In genomic region chr16:49597796-49598195, GRCh38 we compare ENCODE assay signal across 19 cellular contexts.
DNase-seq lines count a peak whose midpoint lies in the region; ATAC-seq and TF ChIP-seq lines count a peak whose summit lies in the region.
"Had no signal": no experiment of that assay in that cellular context is flagged by ENCODE, and none has a peak within 500 bp of the region (broad histone marks: within the 10 kb centered on the region; RNA-seq: fewer than 3 reads in every experiment).

No MANE protein-coding gene starts in this region.

- ATAC-seq in GM19324 (IDR thresholded peaks at IDR 0.05; ENCODE audit: low FRiP score, unreplicated experiment), result no peak
- ATAC-seq: Panc1 had no signal

- H3K4me1 Mint-ChIP-seq in endodermal cell, result peaks cover 24% of the 10 kb centered on the region
- H3K4me1 Mint-ChIP-seq in nephron progenitor cell, result peaks cover 96% of the 10 kb centered on the region

- H3K4me1 ChIP-seq in HUES48 (ENCODE audit: control insufficient read depth, insufficient read depth, low read length), result peaks cover 25% of the 10 kb centered on the region
- H3K4me1 ChIP-seq in endodermal cell (ENCODE audit: control insufficient read depth, insufficient read depth, low read length), result peaks cover 13% of the 10 kb centered on the region
- peaks cover 19% of the 10 kb centered on the region for H3K4me1 ChIP-seq in vagina

- H3K4me3 ChIP-seq in HUES48 (ENCODE audit: low read depth, low read length), result no peak overlapping the region
- H3K4me3 ChIP-seq in endodermal cell (ENCODE audit: low read length), result no peak overlapping the region
- H3K4me3 ChIP-seq in vagina, result no peak overlapping the region

- H3K9me3 Mint-ChIP-seq in endodermal cell (no peaks in the 10 kb centered on the region), nephron progenitor cell (no peaks in the 10 kb centered on the region)
- H3K9me3 Mint-ChIP-seq: CD14-positive monocyte, HFFc6 had no signal

- no peaks in the 10 kb centered on the region for H3K27me3 Mint-ChIP-seq in endodermal cell (ENCODE audit: insufficient read depth)
- peaks cover 5% of the 10 kb centered on the region for H3K27me3 Mint-ChIP-seq in nephron progenitor cell (ENCODE audit: low read depth, poor library complexity)

- H3K27me3 ChIP-seq in HUES48 (ENCODE audit: control insufficient read depth, insufficient read depth, low read length) (no peaks in the 10 kb centered on the region), endodermal cell (ENCODE audit: control insufficient read depth, insufficient read depth, low read length, poor library complexity, severe bottlenecking) (no peaks in the 10 kb centered on the region), vagina (no peaks in the 10 kb centered on the region)

- no peak overlapping the region for H3K4me3 Mint-ChIP-seq in endodermal cell
- H3K4me3 Mint-ChIP-seq in nephron progenitor cell, result peak overlapping the region; percentile 17
- H3K4me3 Mint-ChIP-seq: CD14-positive monocyte, HFFc6 had no signal

- TF ChIP-seq POLR2A in vagina (IDR thresholded peaks at IDR 0.05), result no peak

- H3K36me3 Mint-ChIP-seq in endodermal cell (ENCODE audit: low read depth) (no peaks in the 10 kb centered on the region), nephron progenitor cell (ENCODE audit: low read depth) (no peaks in the 10 kb centered on the region)
- H3K36me3 Mint-ChIP-seq: CD14-positive monocyte had no signal

- no peak overlapping the region for H3K27ac Mint-ChIP-seq in endodermal cell
- H3K27ac Mint-ChIP-seq in nephron progenitor cell, result peak overlapping the region; percentile 53
- H3K27ac Mint-ChIP-seq: CD14-positive monocyte, HFFc6 had no signal

- WGBS in endodermal cell (ENCODE audit: insufficient coverage in 1 of 2, insufficient read length in 1 of 2), 2 experiments, result 78 to 82% methylated on average over 2 of the region's 2 CpGs

- no peaks in the 10 kb centered on the region for H3K9me3 ChIP-seq in HUES48 (ENCODE audit: control insufficient read depth, insufficient read depth, low read length)
- H3K9me3 ChIP-seq in endodermal cell (ENCODE audit: control insufficient read depth, low read length), result no peaks in the 10 kb centered on the region
- no peaks in the 10 kb centered on the region for H3K9me3 ChIP-seq in vagina

- DNase-seq in endodermal cell, result peak; percentile 43
- no peak for DNase-seq in nephron progenitor cell
- peak; percentile 52 to 70 for DNase-seq in vagina (ENCODE audit: extremely low spot score in 2 of 2)
- no peak for DNase-seq in DMS 273 (lab: John Stamatoyannopoulos, UW; ENCODE audit: unreplicated experiment)
- no peak for DNase-seq in RKO (ENCODE audit: low spot score)
- DNase-seq: ACHN, DND-41, HFFc6, IMR-90, NCI-H1048, NCI-H1436, NCI-H2029, NCI-H526, SW 1271 had no signal

- intact Hi-C loops in vagina (cut with DNase I), result no loop called here

- no peak overlapping the region for H3K9ac ChIP-seq in HUES48 (ENCODE audit: low read depth, low read length)
- H3K9ac ChIP-seq in endodermal cell (ENCODE audit: extremely low read depth, low read length, poor library complexity, severe bottlenecking), result no peak overlapping the region

- H3K27ac ChIP-seq in HUES48 (ENCODE audit: low read depth, low read length) (peak overlapping the region; percentile 5), endodermal cell (ENCODE audit: low read depth, low read length) (no peak overlapping the region), vagina (no peak overlapping the region)
- H3K27ac ChIP-seq: HL-60 had no signal

- H3K36me3 ChIP-seq in HUES48 (ENCODE audit: control insufficient read depth, insufficient read depth, low read length), result no peaks in the 10 kb centered on the region
- no peaks in the 10 kb centered on the region for H3K36me3 ChIP-seq in endodermal cell (ENCODE audit: control insufficient read depth, insufficient read depth, low read length)
- H3K36me3 ChIP-seq in vagina, result no peaks in the 10 kb centered on the region

- no peak for TF ChIP-seq CTCF in endodermal cell (conservative IDR thresholded peaks at IDR 0.05)
- TF ChIP-seq CTCF in nephron progenitor cell (IDR thresholded peaks at IDR 0.05), result no peak
- no peak for TF ChIP-seq CTCF in vagina (IDR thresholded peaks at IDR 0.05)

Comparison
In these comparisons a context has a peak if more than half of its experiments do, and no peak if none do; other contexts are left out.
1. DNase-seq: peak in endodermal cell (single experiment) and vagina (2 of 2); none in nephron progenitor cell (single experiment), DMS 273 (single experiment) and RKO (single experiment).